ENCODE assay signal across 1 cellular context in genomic region chr16:70682239-70683145, GRCh38.
TF ChIP-seq lines count a peak whose summit lies in the region.

No MANE protein-coding gene starts in this region.

TF ChIP-seq in HepG2, 621 proteins besides CTCF, POLR2A, EP300 and RAD21 (continued from another document and continues in another):
- TF ChIP-seq ZFP91 (CRISPR knock-in tag; IDR thresholded peaks at IDR 0.05; ENCODE audit: borderline replicate concordance) (no peak; the same call in 1 of the 2 replicates), HDAC6 (IDR thresholded peaks at IDR 0.05; ENCODE audit: low read depth, low read length) (no peak), MEIS2 (CRISPR knock-in tag; IDR thresholded peaks at IDR 0.05) (peak; percentile 8; the same call in 1 of the 2 replicates), ZNF737 (CRISPR knock-in tag; IDR thresholded peaks at IDR 0.05; ENCODE audit: borderline replicate concordance) (no peak), ZNF326 (CRISPR knock-in tag; IDR thresholded peaks at IDR 0.05; ENCODE audit: borderline replicate concordance) (peak; percentile 61; the same call in 1 of the 2 replicates), ZNF205 (CRISPR knock-in tag; IDR thresholded peaks at IDR 0.05) (no peak), ADNP (CRISPR knock-in tag; IDR thresholded peaks at IDR 0.05) (no peak), CBX5 (CRISPR knock-in tag; IDR thresholded peaks at IDR 0.05; ENCODE audit: borderline replicate concordance) (no peak), ZNF12 (CRISPR knock-in tag; IDR thresholded peaks at IDR 0.05) (no peak; the same call in 1 of the 2 replicates), ZNF557 (CRISPR knock-in tag; IDR thresholded peaks at IDR 0.05) (no peak), DR1 (CRISPR knock-in tag; IDR thresholded peaks at IDR 0.05) (no peak), DNMT1 (CRISPR knock-in tag; IDR thresholded peaks at IDR 0.05) (no peak), ZBTB21 (CRISPR knock-in tag; IDR thresholded peaks at IDR 0.05) (no peak), ZNF703 (CRISPR knock-in tag; IDR thresholded peaks at IDR 0.05; ENCODE audit: borderline replicate concordance) (no peak; the same call in 1 of the 2 replicates), ZNF75D (CRISPR knock-in tag; IDR thresholded peaks at IDR 0.05; ENCODE audit: borderline replicate concordance) (no peak), HHEX (CRISPR knock-in tag; IDR thresholded peaks at IDR 0.05) (no peak), SMARCE1 (IDR thresholded peaks at IDR 0.05; ENCODE audit: borderline replicate concordance) (no peak), FOXA3 (CRISPR knock-in tag; IDR thresholded peaks at IDR 0.05) (no peak), RBAK (CRISPR knock-in tag; IDR thresholded peaks at IDR 0.05) (no peak), ZNF768 (CRISPR knock-in tag; IDR thresholded peaks at IDR 0.05) (no peak), DMTF1 (CRISPR knock-in tag; IDR thresholded peaks at IDR 0.05) (no peak), EEA1 (CRISPR knock-in tag; IDR thresholded peaks at IDR 0.05; ENCODE audit: borderline replicate concordance) (no peak), SRSF1 (optimal IDR thresholded peaks at IDR 0.05; ENCODE audit: low read depth, low read length) (peak; percentile 47), HOMEZ (CRISPR knock-in tag; IDR thresholded peaks at IDR 0.05; ENCODE audit: low read depth) (no peak), KDM5B (CRISPR knock-in tag; IDR thresholded peaks at IDR 0.05; ENCODE audit: borderline replicate concordance) (no peak), SMAD3 (CRISPR knock-in tag; IDR thresholded peaks at IDR 0.05) (no peak; the same call in 1 of the 2 replicates), ZNF281 (CRISPR knock-in tag; IDR thresholded peaks at IDR 0.05; ENCODE audit: borderline replicate concordance) (no peak), ZNF564 (CRISPR knock-in tag; IDR thresholded peaks at IDR 0.05) (peak; percentile 14; the same call in 1 of the 2 replicates), ZNF746 (CRISPR knock-in tag; IDR thresholded peaks at IDR 0.05) (no peak), ZNF280B (CRISPR knock-in tag; IDR thresholded peaks at IDR 0.05; ENCODE audit: borderline replicate concordance) (no peak), ZNF275 (CRISPR knock-in tag; IDR thresholded peaks at IDR 0.05; ENCODE audit: borderline replicate concordance) (0 out of 2 replicates have a peak, but pooled peaks have one; percentile 13), HCFC1 (IDR thresholded peaks at IDR 0.05; ENCODE audit: low read depth, low read length) (no peak)
- TF ChIP-seq, protein P1, sequence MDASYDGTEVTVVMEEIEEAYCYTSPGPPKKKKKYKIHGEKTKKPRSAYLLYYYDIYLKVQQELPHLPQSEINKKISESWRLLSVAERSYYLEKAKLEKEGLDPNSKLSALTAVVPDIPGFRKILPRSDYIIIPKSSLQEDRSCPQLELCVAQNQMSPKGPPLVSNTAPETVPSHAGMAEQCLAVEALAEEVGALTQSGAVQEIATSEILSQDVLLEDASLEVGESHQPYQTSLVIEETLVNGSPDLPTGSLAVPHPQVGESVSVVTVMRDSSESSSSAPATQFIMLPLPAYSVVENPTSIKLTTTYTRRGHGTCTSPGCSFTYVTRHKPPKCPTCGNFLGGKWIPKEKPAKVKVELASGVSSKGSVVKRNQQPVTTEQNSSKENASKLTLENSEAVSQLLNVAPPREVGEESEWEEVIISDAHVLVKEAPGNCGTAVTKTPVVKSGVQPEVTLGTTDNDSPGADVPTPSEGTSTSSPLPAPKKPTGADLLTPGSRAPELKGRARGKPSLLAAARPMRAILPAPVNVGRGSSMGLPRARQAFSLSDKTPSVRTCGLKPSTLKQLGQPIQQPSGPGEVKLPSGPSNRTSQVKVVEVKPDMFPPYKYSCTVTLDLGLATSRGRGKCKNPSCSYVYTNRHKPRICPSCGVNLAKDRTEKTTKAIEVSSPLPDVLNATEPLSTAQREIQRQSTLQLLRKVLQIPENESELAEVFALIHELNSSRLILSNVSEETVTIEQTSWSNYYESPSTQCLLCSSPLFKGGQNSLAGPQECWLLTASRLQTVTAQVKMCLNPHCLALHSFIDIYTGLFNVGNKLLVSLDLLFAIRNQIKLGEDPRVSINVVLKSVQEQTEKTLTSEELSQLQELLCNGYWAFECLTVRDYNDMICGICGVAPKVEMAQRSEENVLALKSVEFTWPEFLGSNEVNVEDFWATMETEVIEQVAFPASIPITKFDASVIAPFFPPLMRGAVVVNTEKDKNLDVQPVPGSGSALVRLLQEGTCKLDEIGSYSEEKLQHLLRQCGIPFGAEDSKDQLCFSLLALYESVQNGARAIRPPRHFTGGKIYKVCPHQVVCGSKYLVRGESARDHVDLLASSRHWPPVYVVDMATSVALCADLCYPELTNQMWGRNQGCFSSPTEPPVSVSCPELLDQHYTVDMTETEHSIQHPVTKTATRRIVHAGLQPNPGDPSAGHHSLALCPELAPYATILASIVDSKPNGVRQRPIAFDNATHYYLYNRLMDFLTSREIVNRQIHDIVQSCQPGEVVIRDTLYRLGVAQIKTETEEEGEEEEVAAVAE (CRISPR knock-in tag; IDR thresholded peaks at IDR 0.05; ENCODE audit: borderline replicate concordance) = no peak
- TF ChIP-seq, protein P2, sequence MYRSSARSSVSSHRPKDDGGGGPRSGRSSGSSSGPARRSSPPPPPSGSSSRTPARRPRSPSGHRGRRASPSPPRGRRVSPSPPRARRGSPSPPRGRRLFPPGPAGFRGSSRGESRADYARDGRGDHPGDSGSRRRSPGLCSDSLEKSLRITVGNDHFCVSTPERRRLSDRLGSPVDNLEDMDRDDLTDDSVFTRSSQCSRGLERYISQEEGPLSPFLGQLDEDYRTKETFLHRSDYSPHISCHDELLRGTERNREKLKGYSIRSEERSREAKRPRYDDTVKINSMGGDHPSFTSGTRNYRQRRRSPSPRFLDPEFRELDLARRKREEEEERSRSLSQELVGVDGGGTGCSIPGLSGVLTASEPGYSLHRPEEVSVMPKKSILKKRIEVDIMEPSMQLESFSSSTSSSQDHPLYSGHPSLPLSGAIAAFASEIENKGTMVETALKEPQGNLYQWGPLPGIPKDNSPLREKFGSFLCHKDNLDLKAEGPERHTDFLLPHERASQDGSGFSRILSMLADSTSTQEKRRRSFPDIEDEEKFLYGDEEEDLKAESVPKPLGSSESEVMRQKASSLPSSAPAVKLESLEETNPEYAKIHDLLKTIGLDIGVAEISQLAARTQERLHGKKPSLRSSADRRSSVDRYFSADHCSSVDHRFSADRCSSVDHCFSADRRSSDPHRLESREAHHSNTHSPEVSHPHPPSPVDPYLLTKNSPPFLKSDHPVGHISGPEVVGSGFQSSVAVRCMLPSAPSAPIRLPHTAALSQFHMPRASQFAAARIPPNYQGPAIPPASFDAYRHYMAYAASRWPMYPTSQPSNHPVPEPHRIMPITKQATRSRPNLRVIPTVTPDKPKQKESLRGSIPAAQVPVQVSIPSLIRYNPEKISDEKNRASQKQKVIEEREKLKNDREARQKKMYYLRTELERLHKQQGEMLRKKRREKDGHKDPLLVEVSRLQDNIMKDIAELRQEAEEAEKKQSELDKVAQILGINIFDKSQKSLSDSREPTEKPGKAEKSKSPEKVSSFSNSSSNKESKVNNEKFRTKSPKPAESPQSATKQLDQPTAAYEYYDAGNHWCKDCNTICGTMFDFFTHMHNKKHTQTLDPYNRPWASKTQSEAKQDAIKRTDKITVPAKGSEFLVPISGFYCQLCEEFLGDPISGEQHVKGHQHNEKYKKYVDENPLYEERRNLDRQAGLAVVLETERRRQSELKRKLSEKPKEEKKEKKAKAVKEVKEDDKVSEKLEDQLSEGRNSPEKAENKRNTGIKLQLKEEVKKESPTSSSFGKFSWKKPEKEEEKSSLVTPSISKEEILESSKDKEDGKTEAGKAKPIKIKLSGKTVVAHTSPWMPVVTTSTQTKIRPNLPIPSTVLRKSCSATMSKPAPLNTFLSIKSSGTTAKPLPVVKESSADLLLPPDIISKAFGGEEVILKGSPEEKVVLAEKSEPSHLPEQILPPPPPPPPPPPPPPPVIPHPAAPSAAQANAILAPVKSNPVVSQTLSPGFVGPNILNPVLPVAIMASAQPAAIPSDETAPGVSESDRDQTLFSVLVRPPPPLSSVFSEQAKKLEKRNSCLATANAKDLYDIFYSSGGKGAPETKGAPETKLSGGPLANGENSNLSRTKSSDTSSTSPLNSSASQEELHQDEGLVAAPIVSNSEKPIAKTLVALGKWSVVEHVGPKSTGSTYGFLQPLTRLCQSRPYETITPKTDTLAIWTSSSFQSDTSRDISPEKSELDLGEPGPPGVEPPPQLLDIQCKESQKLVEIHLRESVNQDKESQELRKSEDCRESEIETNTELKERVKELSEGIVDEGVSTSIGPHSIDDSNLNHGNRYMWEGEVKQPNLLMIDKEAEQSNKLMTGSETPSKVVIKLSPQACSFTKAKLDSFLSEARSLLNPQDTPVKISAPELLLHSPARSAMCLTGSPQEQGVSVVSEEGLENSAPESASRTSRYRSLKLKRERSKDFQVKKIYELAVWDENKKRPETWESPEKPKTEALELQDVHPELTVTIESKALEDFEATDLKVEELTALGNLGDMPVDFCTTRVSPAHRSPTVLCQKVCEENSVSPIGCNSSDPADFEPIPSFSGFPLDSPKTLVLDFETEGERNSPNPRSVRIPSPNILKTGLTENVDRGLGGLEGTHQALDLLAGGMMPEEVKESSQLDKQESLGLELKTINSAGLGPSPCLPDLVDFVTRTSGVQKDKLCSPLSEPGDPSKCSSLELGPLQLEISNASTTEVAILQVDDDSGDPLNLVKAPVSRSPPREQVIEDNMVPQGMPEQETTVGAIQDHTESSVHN (CRISPR knock-in tag; IDR thresholded peaks at IDR 0.05) = no peak
